In the genomic region with DNA sequence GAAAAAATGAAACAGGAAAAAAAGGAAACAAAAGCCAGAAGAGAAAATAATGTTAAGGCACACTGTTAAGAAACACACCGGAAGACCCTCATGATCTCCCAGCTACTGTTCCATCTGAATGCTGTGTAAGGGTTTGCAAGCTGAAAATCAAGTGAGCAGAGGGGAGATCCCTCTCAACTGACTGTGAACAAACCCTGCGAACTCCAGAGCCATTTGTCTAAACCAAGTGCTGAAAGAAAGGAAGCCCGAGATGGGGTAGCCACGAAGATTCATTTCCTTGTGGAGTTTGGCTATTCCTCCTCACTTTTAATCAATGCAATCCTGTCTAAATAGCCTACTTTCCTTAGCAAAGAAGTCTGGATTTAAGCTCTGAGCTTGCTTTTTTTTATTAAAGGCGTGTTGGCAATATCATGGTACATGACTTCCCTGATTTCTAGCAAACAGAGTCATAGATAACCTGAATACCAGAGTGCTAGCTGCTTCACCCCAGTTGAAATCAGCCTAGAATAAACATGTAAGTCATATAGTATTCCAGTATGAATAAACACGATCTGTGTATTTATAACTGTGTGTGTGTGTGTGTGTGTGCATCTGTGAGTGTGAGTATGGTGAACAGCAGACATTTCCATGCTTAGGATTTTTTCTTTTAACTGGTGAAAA, we compare ENCODE assay signal across 18 cellular contexts.
DNase-seq lines count a peak whose midpoint lies in the region; ATAC-seq, FAIRE-seq and TF ChIP-seq lines count a peak whose summit lies in the region.
"Had no signal": no experiment of that assay in that cellular context is flagged by ENCODE, and none has a peak within 500 bp of the region (broad histone marks: within the 10 kb centered on the region; RNA-seq: fewer than 3 reads in every experiment).

No MANE protein-coding gene starts in this region.

- no peak overlapping the region for H2AK5ac ChIP-seq in neuronal stem cell (ENCODE audit: low read depth, low read length)

- ATAC-seq in foreskin keratinocyte, result peak; percentile 15
- no peak for ATAC-seq in activated naive CD4-positive, alpha-beta T cell treated with anti-CD3 and anti-CD28 coated beads, Interleukin-2, amount 50 U/mL, for 72 hours

- H3K79me2 ChIP-seq in astrocyte (ENCODE audit: insufficient read depth, low read length), result no peaks in the 10 kb centered on the region

- H2BK12ac ChIP-seq in neuronal stem cell (ENCODE audit: low read length), result no peak overlapping the region

- no peaks in the 10 kb centered on the region for H3K27me3 Mint-ChIP-seq in astrocyte (ENCODE audit: low read depth, unreplicated experiment)

- H3K4me3 ChIP-seq in AG10803 (ENCODE audit: low read length), result peak overlapping the region; percentile 18
- H3K4me3 ChIP-seq in astrocyte (ENCODE audit: insufficient read depth, low read depth, low read length), result no peak overlapping the region
- H3K4me3 ChIP-seq in neuronal stem cell (ENCODE audit: low read length in 2 of 2), result peak overlapping the region in 1 of 2 donors; percentile 41
- H3K4me3 ChIP-seq: lung had no signal

- H3K36me3 ChIP-seq in astrocyte (ENCODE audit: insufficient read depth, low read length) (no peaks in the 10 kb centered on the region), neuronal stem cell (replicated peaks in 1 of 2; ENCODE audit: control insufficient read depth in 2 of 2, insufficient read depth in 2 of 2, low read length in 2 of 2) (no peaks in the 10 kb centered on the region)

- H3K27me3 ChIP-seq in astrocyte (ENCODE audit: insufficient read depth, low read length) (no peaks in the 10 kb centered on the region), foreskin keratinocyte (no peaks in the 10 kb centered on the region), neuronal stem cell (ENCODE audit: control insufficient read depth in 3 of 3, insufficient read depth in 3 of 3, low read depth in 1 of 3, low read length in 3 of 3) (no peaks in the 10 kb centered on the region)

- H4K91ac ChIP-seq in neuronal stem cell (ENCODE audit: low read depth, low read length, poor library complexity), result no peak overlapping the region

- H2BK5ac ChIP-seq in neuronal stem cell (ENCODE audit: low read length), result no peak overlapping the region

- no peak overlapping the region for H2BK15ac ChIP-seq in neuronal stem cell (ENCODE audit: low read length)

- no peaks in the 10 kb centered on the region for H3K9me3 ChIP-seq in astrocyte (ENCODE audit: insufficient read depth, low read depth, low read length)
- H3K9me3 ChIP-seq in neuronal stem cell (replicated peaks in 1 of 2; ENCODE audit: control insufficient read depth in 2 of 2, insufficient read depth in 1 of 2, low read depth in 1 of 2, low read length in 2 of 2), result no peaks in the 10 kb centered on the region

- H4K20me1 ChIP-seq in astrocyte (ENCODE audit: insufficient read depth, low read length), result no peaks in the 10 kb centered on the region

- H3K27ac ChIP-seq in astrocyte (ENCODE audit: low read depth, low read length), result no peak overlapping the region
- peak overlapping the region; percentile 12 for H3K27ac ChIP-seq in foreskin keratinocyte
- H3K27ac ChIP-seq in neuronal stem cell (replicated peaks; ENCODE audit: low read length), result no peak overlapping the region

- H3K4me1 ChIP-seq in astrocyte (ENCODE audit: insufficient read depth, low read length) (peaks cover 5% of the 10 kb centered on the region), foreskin keratinocyte (peaks cover 4% of the 10 kb centered on the region), neuronal stem cell (ENCODE audit: control insufficient read depth in 2 of 2, insufficient read depth in 1 of 2, low read depth in 1 of 2, low read length in 2 of 2) (peaks cover 15 to 48% of the 10 kb centered on the region in 2 donors)

- no CpG with 5 or more reads among the region's 6 CpGs for WGBS in neuronal stem cell (ENCODE audit: extremely low coverage in 2 of 2, insufficient read length in 2 of 2, insufficient replicate concordance in 1 of 2), 2 donors

- no peak overlapping the region for H3K4me3 Mint-ChIP-seq in astrocyte (ENCODE audit: unreplicated experiment)
- H3K4me3 Mint-ChIP-seq: activated CD4-positive, alpha-beta T cell treated with anti-CD3 and anti-CD28 coated beads, Interleukin-2, amount 10 ng/mL, durations not matched to agents 7 days and 5 days; activated naive CD4-positive, alpha-beta T cell treated with anti-CD3 and anti-CD28 coated beads, Interleukin-2, amount 50 U/mL, for 24 hours; CD4-positive, alpha-beta T cell; stimulated activated naive CD8-positive, alpha-beta T cell treated with anti-CD3 and anti-CD28 coated beads, Interleukin-15, Interleukin-2, amounts not matched to agents 100 ng/mL and 50 ng/mL, for 24 hours had no signal

- FAIRE-seq in astrocyte (lab: Jason Lieb, UNC), result peak; percentile 9
- FAIRE-seq: frontal cortex had no signal

- peaks cover 38% of the 10 kb centered on the region for H3K4me1 Mint-ChIP-seq in astrocyte (ENCODE audit: low read depth, unreplicated experiment)
- H3K4me1 Mint-ChIP-seq: activated CD4-positive, alpha-beta T cell treated with anti-CD3 and anti-CD28 coated beads, Interleukin-2, amount 10 ng/mL, durations not matched to agents 7 days and 5 days; activated naive CD4-positive, alpha-beta T cell treated with anti-CD3 and anti-CD28 coated beads, Interleukin-2, amount 50 U/mL, for 24 hours had no signal

- peak overlapping the region; percentile 30 for H2AFZ ChIP-seq in astrocyte (ENCODE audit: low read depth, low read length)
- H2AFZ ChIP-seq in neuronal stem cell (ENCODE audit: low read length), result peak overlapping the region; percentile 60

- no peak overlapping the region for H3K14ac ChIP-seq in neuronal stem cell (ENCODE audit: low read length)

- H3K18ac ChIP-seq in neuronal stem cell (ENCODE audit: low read length), result no peak overlapping the region

- no peaks in the 10 kb centered on the region for H3K79me1 ChIP-seq in neuronal stem cell (ENCODE audit: low read depth, low read length)

- no peak overlapping the region for H2BK120ac ChIP-seq in neuronal stem cell (ENCODE audit: low read depth, low read length)

- no peak overlapping the region for H4K8ac ChIP-seq in neuronal stem cell (ENCODE audit: low read depth, low read length)

- no peak overlapping the region for H3K23ac ChIP-seq in neuronal stem cell (ENCODE audit: low read depth, low read length, poor library complexity)

- H3K4me2 ChIP-seq in astrocyte (ENCODE audit: low read length) (peak overlapping the region; percentile 62), neuronal stem cell (ENCODE audit: insufficient read depth, low read length, poor library complexity, severe bottlenecking) (peak overlapping the region; percentile 31)

- peaks cover 1% of the 10 kb centered on the region for H3K9me3 Mint-ChIP-seq in astrocyte (ENCODE audit: unreplicated experiment)
- H3K9me3 Mint-ChIP-seq in activated naive CD4-positive, alpha-beta T cell treated with anti-CD3 and anti-CD28 coated beads, Interleukin-2, amount 50 U/mL, for 72 hours, result no peaks in the 10 kb centered on the region
- H3K9me3 Mint-ChIP-seq: activated CD4-positive, alpha-beta T cell treated with anti-CD3 and anti-CD28 coated beads, Interleukin-2, amount 10 ng/mL, durations not matched to agents 7 days and 5 days; activated naive CD4-positive, alpha-beta T cell treated with anti-CD3 and anti-CD28 coated beads, Interleukin-2, amount 50 U/mL, for 24 hours; CD4-positive, alpha-beta T cell; stimulated activated naive CD8-positive, alpha-beta T cell treated with anti-CD3 and anti-CD28 coated beads, Interleukin-15, Interleukin-2, amounts not matched to agents 100 ng/mL and 50 ng/mL, for 24 hours had no signal

- H3K36me3 Mint-ChIP-seq in astrocyte (ENCODE audit: low read depth, unreplicated experiment), result peaks cover 1% of the 10 kb centered on the region
- no peaks in the 10 kb centered on the region for H3K36me3 Mint-ChIP-seq in activated naive CD4-positive, alpha-beta T cell treated with anti-CD3 and anti-CD28 coated beads, Interleukin-2, amount 50 U/mL, for 72 hours
- H3K36me3 Mint-ChIP-seq: activated naive CD4-positive, alpha-beta T cell treated with anti-CD3 and anti-CD28 coated beads, Interleukin-2, amount 50 U/mL, for 24 hours had no signal

- no peak overlapping the region for H3K4ac ChIP-seq in neuronal stem cell (ENCODE audit: low read length)

- DNase-seq in AG10803 (ENCODE audit: low read depth), result no peak
- DNase-seq in astrocyte (ENCODE audit: low read depth), result no peak
- DNase-seq in foreskin keratinocyte, result no peak
- no peak for DNase-seq in neuronal stem cell (ENCODE audit: low spot score)
- DNase-seq in cerebellar cortex (ENCODE audit: low spot score), result no peak
- no peak for DNase-seq in stimulated activated CD4-positive, alpha-beta T cell treated with anti-CD3 and anti-CD28 coated beads, Interleukin-15, amount 100 ng/mL, for 24 hours
- no peak for DNase-seq in H4 (ENCODE audit: low spot score)
- no peak for DNase-seq in activated naive CD4-positive, alpha-beta T cell treated with anti-CD3 and anti-CD28 coated beads, Interleukin-2, amount 50 U/mL, for 72 hours (ENCODE audit: low spot score in 2 of 2)
- DNase-seq: activated CD4-positive, alpha-beta T cell treated with anti-CD3 and anti-CD28 coated beads, Interleukin-2, amount 10 ng/mL, durations not matched to agents 7 days and 5 days; activated T-cell treated with anti-CD3 and anti-CD28 coated beads for 4 hours; CD4-positive, alpha-beta T cell; DND-41; effector memory CD4-positive, alpha-beta T cell; NCI-H2107 had no signal

- H3K27ac Mint-ChIP-seq in astrocyte (ENCODE audit: unreplicated experiment), result no peak overlapping the region
- no peak overlapping the region for H3K27ac Mint-ChIP-seq in activated naive CD4-positive, alpha-beta T cell treated with anti-CD3 and anti-CD28 coated beads, Interleukin-2, amount 50 U/mL, for 72 hours
- H3K27ac Mint-ChIP-seq: activated CD4-positive, alpha-beta T cell treated with anti-CD3 and anti-CD28 coated beads, Interleukin-2, amount 10 ng/mL, durations not matched to agents 7 days and 5 days; activated naive CD4-positive, alpha-beta T cell treated with anti-CD3 and anti-CD28 coated beads, Interleukin-2, amount 50 U/mL, for 24 hours; CD4-positive, alpha-beta T cell; stimulated activated naive CD8-positive, alpha-beta T cell treated with anti-CD3 and anti-CD28 coated beads, Interleukin-15, Interleukin-2, amounts not matched to agents 100 ng/mL and 50 ng/mL, for 24 hours had no signal

- no peak overlapping the region for H3K9ac ChIP-seq in astrocyte (ENCODE audit: low read length)
- H3K9ac ChIP-seq in neuronal stem cell (ENCODE audit: low read depth, low read length, poor library complexity), result no peak overlapping the region

- TF ChIP-seq CTCF in AG10803 (conservative IDR thresholded peaks at IDR 0.05; ENCODE audit: low read length) (no peak), astrocyte (IDR thresholded peaks at IDR 0.05; ENCODE audit: insufficient read depth, low read depth, low read length) (no peak), foreskin keratinocyte (conservative IDR thresholded peaks at IDR 0.05) (no peak)
